8 cellular contexts compared by ENCODE assay signal in genomic region chr9:4739587-4740372, GRCh38. TPM values are rescaled to one million over a fixed set of nuclear protein-coding genes. Genes with fewer than 3 reads are reported as not detected.
DNase-seq lines count a peak whose midpoint lies in the region; ATAC-seq and TF ChIP-seq lines count a peak whose summit lies in the region.

No MANE protein-coding gene starts in this region.

- no peak for ATAC-seq in HG03175 (IDR thresholded peaks at IDR 0.05; ENCODE audit: unreplicated experiment)
- no peak for ATAC-seq in GM18502 (IDR thresholded peaks at IDR 0.05; ENCODE audit: poor library complexity, unreplicated experiment)

- H3K9ac ChIP-seq in ES-I3 (ENCODE audit: low read depth, low read length) = peak overlapping the region; percentile 87

- H3K4me1 Mint-ChIP-seq in chondrocyte (ENCODE audit: low read depth) = peaks cover 31% of the 10 kb centered on the region

- no peaks in the 10 kb centered on the region for H3K36me3 Mint-ChIP-seq in chondrocyte (ENCODE audit: low read depth)

- TF ChIP-seq CTCF in NB4 (IDR thresholded peaks at IDR 0.05; ENCODE audit: low read depth, low read length) (peak; percentile 29), chondrocyte (IDR thresholded peaks at IDR 0.05) (peak; percentile 29)

- H3K36me3 ChIP-seq in ES-I3 (ENCODE audit: insufficient read depth, low read length) = no peaks in the 10 kb centered on the region

- H3K9me3 Mint-ChIP-seq in chondrocyte (ENCODE audit: low read depth) = peaks cover 3% of the 10 kb centered on the region

- H3K4me1 ChIP-seq in ES-I3 (ENCODE audit: insufficient read depth, low read length) (peaks cover 11% of the 10 kb centered on the region), mononuclear cell (ENCODE audit: insufficient read depth, low read length) (peaks cover 24% of the 10 kb centered on the region)

- H3K9me3 ChIP-seq in ES-I3 (ENCODE audit: control insufficient read depth, insufficient read depth, low read length) (no peaks in the 10 kb centered on the region), mononuclear cell (ENCODE audit: low read depth, low read length) (no peaks in the 10 kb centered on the region)

- no peaks in the 10 kb centered on the region for H3K27me3 Mint-ChIP-seq in chondrocyte (ENCODE audit: low read depth)

- H3K4me3 Mint-ChIP-seq in chondrocyte (ENCODE audit: unreplicated experiment) = peak overlapping the region; percentile 78

- TF ChIP-seq POLR2A in NB4 (IDR thresholded peaks at IDR 0.05; ENCODE audit: extremely low read depth, insufficient read length) = no peak

- H3K27me3 ChIP-seq in mononuclear cell (ENCODE audit: insufficient read depth, low read length) = no peaks in the 10 kb centered on the region

- H3K27ac Mint-ChIP-seq in chondrocyte (ENCODE audit: unreplicated experiment) = peak overlapping the region; percentile 78

- DNase-seq in NB4 (ENCODE audit: low read depth) = peak; percentile 44
- DNase-seq in chondrocyte (ENCODE audit: low spot score) = no peak
- no peak for DNase-seq in kidney tubule cell (ENCODE audit: low spot score)
- no peak for DNase-seq in anterior cingulate cortex (lab: John Stamatoyannopoulos, UW)

- H3K4me3 ChIP-seq in NB4 (ENCODE audit: low read depth, low read length) (peak overlapping the region; percentile 86), mononuclear cell (ENCODE audit: low read length) (peak overlapping the region; percentile 75)

RNA-seq across cellular contexts. Expression of gene AK3, which starts 1.2 kb away (rescaled TPM):
- total RNA-seq in chondrocyte (33.8 to 39.7 TPM (median 34.1 TPM) in 3 replicates), mononuclear cell (23.7 TPM)

RNA-seq across cellular contexts. Expression of gene RCL1, which starts 53.0 kb away (rescaled TPM):
- 8.4 to 10.0 TPM (median 8.6 TPM) in 3 replicates for total RNA-seq in chondrocyte
- total RNA-seq in mononuclear cell = 27.7 TPM
